ENCODE assay signal across 1 cellular context in genomic region chr6:89375427-89375868, GRCh38.
TF ChIP-seq lines count a peak whose summit lies in the region.

No MANE protein-coding gene starts in this region.

TF ChIP-seq in GM12878, 131 proteins besides CTCF, POLR2A, EP300 and RAD21 (continued from another document):
- TF ChIP-seq, protein P1, sequence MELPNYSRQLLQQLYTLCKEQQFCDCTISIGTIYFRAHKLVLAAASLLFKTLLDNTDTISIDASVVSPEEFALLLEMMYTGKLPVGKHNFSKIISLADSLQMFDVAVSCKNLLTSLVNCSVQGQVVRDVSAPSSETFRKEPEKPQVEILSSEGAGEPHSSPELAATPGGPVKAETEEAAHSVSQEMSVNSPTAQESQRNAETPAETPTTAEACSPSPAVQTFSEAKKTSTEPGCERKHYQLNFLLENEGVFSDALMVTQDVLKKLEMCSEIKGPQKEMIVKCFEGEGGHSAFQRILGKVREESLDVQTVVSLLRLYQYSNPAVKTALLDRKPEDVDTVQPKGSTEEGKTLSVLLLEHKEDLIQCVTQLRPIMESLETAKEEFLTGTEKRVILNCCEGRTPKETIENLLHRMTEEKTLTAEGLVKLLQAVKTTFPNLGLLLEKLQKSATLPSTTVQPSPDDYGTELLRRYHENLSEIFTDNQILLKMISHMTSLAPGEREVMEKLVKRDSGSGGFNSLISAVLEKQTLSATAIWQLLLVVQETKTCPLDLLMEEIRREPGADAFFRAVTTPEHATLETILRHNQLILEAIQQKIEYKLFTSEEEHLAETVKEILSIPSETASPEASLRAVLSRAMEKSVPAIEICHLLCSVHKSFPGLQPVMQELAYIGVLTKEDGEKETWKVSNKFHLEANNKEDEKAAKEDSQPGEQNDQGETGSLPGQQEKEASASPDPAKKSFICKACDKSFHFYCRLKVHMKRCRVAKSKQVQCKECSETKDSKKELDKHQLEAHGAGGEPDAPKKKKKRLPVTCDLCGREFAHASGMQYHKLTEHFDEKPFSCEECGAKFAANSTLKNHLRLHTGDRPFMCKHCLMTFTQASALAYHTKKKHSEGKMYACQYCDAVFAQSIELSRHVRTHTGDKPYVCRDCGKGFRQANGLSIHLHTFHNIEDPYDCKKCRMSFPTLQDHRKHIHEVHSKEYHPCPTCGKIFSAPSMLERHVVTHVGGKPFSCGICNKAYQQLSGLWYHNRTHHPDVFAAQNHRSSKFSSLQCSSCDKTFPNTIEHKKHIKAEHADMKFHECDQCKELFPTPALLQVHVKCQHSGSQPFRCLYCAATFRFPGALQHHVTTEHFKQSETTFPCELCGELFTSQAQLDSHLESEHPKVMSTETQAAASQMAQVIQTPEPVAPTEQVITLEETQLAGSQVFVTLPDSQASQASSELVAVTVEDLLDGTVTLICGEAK (IDR thresholded peaks at IDR 0.05; ENCODE audit: borderline replicate concordance) = no peak
- TF ChIP-seq JUNB (IDR thresholded peaks at IDR 0.05) (no peak), NR2C2 (IDR thresholded peaks at IDR 0.05; ENCODE audit: borderline replicate concordance, control insufficient read depth, insufficient read length, low read depth) (no peak), ZNF622 (IDR thresholded peaks at IDR 0.05) (no peak), MXI1 (IDR thresholded peaks at IDR 0.05; ENCODE audit: low read depth, low read length) (no peak), RELA (IDR thresholded peaks at IDR 0.05; ENCODE audit: borderline replicate concordance, partially characterized antibody) (peak; percentile 33), MTA3 (IDR thresholded peaks at IDR 0.05; ENCODE audit: borderline replicate concordance, low read length) (no peak), RBBP5 (conservative IDR thresholded peaks at IDR 0.05) (no peak)
- TF ChIP-seq, protein P2, sequence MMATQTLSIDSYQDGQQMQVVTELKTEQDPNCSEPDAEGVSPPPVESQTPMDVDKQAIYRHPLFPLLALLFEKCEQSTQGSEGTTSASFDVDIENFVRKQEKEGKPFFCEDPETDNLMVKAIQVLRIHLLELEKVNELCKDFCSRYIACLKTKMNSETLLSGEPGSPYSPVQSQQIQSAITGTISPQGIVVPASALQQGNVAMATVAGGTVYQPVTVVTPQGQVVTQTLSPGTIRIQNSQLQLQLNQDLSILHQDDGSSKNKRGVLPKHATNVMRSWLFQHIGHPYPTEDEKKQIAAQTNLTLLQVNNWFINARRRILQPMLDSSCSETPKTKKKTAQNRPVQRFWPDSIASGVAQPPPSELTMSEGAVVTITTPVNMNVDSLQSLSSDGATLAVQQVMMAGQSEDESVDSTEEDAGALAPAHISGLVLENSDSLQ (IDR thresholded peaks at IDR 0.05) = no peak
- TF ChIP-seq, protein P3, sequence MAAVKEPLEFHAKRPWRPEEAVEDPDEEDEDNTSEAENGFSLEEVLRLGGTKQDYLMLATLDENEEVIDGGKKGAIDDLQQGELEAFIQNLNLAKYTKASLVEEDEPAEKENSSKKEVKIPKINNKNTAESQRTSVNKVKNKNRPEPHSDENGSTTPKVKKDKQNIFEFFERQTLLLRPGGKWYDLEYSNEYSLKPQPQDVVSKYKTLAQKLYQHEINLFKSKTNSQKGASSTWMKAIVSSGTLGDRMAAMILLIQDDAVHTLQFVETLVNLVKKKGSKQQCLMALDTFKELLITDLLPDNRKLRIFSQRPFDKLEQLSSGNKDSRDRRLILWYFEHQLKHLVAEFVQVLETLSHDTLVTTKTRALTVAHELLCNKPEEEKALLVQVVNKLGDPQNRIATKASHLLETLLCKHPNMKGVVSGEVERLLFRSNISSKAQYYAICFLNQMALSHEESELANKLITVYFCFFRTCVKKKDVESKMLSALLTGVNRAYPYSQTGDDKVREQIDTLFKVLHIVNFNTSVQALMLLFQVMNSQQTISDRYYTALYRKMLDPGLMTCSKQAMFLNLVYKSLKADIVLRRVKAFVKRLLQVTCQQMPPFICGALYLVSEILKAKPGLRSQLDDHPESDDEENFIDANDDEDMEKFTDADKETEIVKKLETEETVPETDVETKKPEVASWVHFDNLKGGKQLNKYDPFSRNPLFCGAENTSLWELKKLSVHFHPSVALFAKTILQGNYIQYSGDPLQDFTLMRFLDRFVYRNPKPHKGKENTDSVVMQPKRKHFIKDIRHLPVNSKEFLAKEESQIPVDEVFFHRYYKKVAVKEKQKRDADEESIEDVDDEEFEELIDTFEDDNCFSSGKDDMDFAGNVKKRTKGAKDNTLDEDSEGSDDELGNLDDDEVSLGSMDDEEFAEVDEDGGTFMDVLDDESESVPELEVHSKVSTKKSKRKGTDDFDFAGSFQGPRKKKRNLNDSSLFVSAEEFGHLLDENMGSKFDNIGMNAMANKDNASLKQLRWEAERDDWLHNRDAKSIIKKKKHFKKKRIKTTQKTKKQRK (IDR thresholded peaks at IDR 0.05; ENCODE audit: low read depth, low read length) = no peak
